8 cellular contexts compared by ENCODE assay signal in genomic region chr4:139453041-139453370, GRCh38. TPM values are rescaled to one million over a fixed set of nuclear protein-coding genes. Genes with fewer than 3 reads are reported as not detected.
DNase-seq lines count a peak whose midpoint lies in the region; ATAC-seq and TF ChIP-seq lines count a peak whose summit lies in the region.

No MANE protein-coding gene starts in this region.

- intact Hi-C loops in Caco-2 (cut with micrococcal nuclease; ENCODE audit: unreplicated experiment) (loop anchor here (1.0 to 5.0 kb wide), 7 partner anchors 44 to 436 kb away; partner anchors contain the start of genes NAA15, NDUFC1 and NOCT), left cardiac atrium (cut with DNase I) (no loop called here)
- intact Hi-C loops in activated T-helper 1 cell treated with anti-CD3 and anti-CD28 coated beads, Interleukin-12 subunit alpha, Interleukin-12 subunit beta, Interleukin-2, Interleukin-4 antibody, amounts not matched to agents 30 ng/mL and 10 ng/mL and 1 ng/mL, durations not matched to agents 14 hours and 24 hours and 36 hours (cut with micrococcal nuclease), result loop anchor here (1.0 to 5.0 kb wide), 10 partner anchors 37 to 1069 kb away; partner anchors contain the start of gene ELMOD2

- no peaks in the 10 kb centered on the region for H3K27me3 Mint-ChIP-seq in Caco-2 (ENCODE audit: insufficient read depth, unreplicated experiment)
- no peaks in the 10 kb centered on the region for H3K27me3 Mint-ChIP-seq in activated T-helper 1 cell treated with anti-CD3 and anti-CD28 coated beads, Interleukin-12 subunit alpha, Interleukin-12 subunit beta, Interleukin-2, Interleukin-4 antibody, amounts not matched to agents 30 ng/mL and 10 ng/mL and 1 ng/mL, durations not matched to agents 14 hours and 24 hours and 36 hours (ENCODE audit: insufficient read depth)

- H3K4me3 Mint-ChIP-seq in Caco-2 (ENCODE audit: unreplicated experiment), result peak overlapping the region; percentile 93
- H3K4me3 Mint-ChIP-seq in activated T-helper 1 cell treated with anti-CD3 and anti-CD28 coated beads, Interleukin-12 subunit alpha, Interleukin-12 subunit beta, Interleukin-2, Interleukin-4 antibody, amounts not matched to agents 30 ng/mL and 10 ng/mL and 1 ng/mL, durations not matched to agents 14 hours and 24 hours and 36 hours, result peak overlapping the region; percentile 94

- 0 out of 2 replicates have a peak, but pooled peaks cover 3% of the 10 kb centered on the region for H3K9me3 ChIP-seq in Caco-2

- POLR2A ChIA-PET in Caco-2 (lab: Charles Lee), result interaction anchor here (0.5 to 1.3 kb wide), 3 partner anchors 24 to 275 kb away, joined by 3 read pairs; no protein-coding TSS in a partner anchor

- H3K9me3 Mint-ChIP-seq in Caco-2 (ENCODE audit: unreplicated experiment), result peaks cover 9% of the 10 kb centered on the region
- no peaks in the 10 kb centered on the region for H3K9me3 Mint-ChIP-seq in activated T-helper 1 cell treated with anti-CD3 and anti-CD28 coated beads, Interleukin-12 subunit alpha, Interleukin-12 subunit beta, Interleukin-2, Interleukin-4 antibody, amounts not matched to agents 30 ng/mL and 10 ng/mL and 1 ng/mL, durations not matched to agents 14 hours and 24 hours and 36 hours

- peak; percentile 79 to 80 for DNase-seq in Caco-2
- DNase-seq in NCI-H82 treated with DMSO at 0.1 percent for 48 hours (lab: John Stamatoyannopoulos, UW; ENCODE audit: unreplicated experiment), result peak; percentile 48
- no peak for DNase-seq in activated T-helper 1 cell treated with anti-CD3 and anti-CD28 coated beads, Interleukin-12 subunit alpha, Interleukin-12 subunit beta, Interleukin-2, Interleukin-4 antibody, amounts not matched to agents 30 ng/mL and 10 ng/mL and 1 ng/mL, durations not matched to agents 14 hours and 24 hours and 36 hours (ENCODE audit: low spot score)
- no peak for DNase-seq in left cardiac atrium
- peak; percentile 59 for DNase-seq in retinal pigment epithelial cell (ENCODE audit: low read depth)
- no peak for DNase-seq in NCI-H226

- BruUV-seq in Caco-2 (replicated peaks; lab: Mats Ljungman, UMichigan), result no TSS peak

- CTCF ChIA-PET in Caco-2 (lab: Charles Lee), result interaction anchor here (0.8 to 1.5 kb wide), 2 partner anchors 45 to 57 kb away, joined by 3 to 4 read pairs; no protein-coding TSS in a partner anchor

- no peaks in the 10 kb centered on the region for H3K36me3 ChIP-seq in Caco-2 (ENCODE audit: control insufficient read depth, insufficient read depth, low read length)

- H3K27ac Mint-ChIP-seq in Caco-2 (ENCODE audit: unreplicated experiment), result peak overlapping the region; percentile 98
- peak overlapping the region; percentile 99 for H3K27ac Mint-ChIP-seq in activated T-helper 1 cell treated with anti-CD3 and anti-CD28 coated beads, Interleukin-12 subunit alpha, Interleukin-12 subunit beta, Interleukin-2, Interleukin-4 antibody, amounts not matched to agents 30 ng/mL and 10 ng/mL and 1 ng/mL, durations not matched to agents 14 hours and 24 hours and 36 hours

- H3K36me3 Mint-ChIP-seq in Caco-2 (ENCODE audit: insufficient read depth, unreplicated experiment), result peaks cover 27% of the 10 kb centered on the region
- peaks cover 3% of the 10 kb centered on the region for H3K36me3 Mint-ChIP-seq in activated T-helper 1 cell treated with anti-CD3 and anti-CD28 coated beads, Interleukin-12 subunit alpha, Interleukin-12 subunit beta, Interleukin-2, Interleukin-4 antibody, amounts not matched to agents 30 ng/mL and 10 ng/mL and 1 ng/mL, durations not matched to agents 14 hours and 24 hours and 36 hours (ENCODE audit: low read depth)

- peaks cover 32% of the 10 kb centered on the region for H3K4me1 ChIP-seq in Caco-2

- H3K4me1 Mint-ChIP-seq in Caco-2 (ENCODE audit: low read depth, unreplicated experiment), result peaks cover 35% of the 10 kb centered on the region
- H3K4me1 Mint-ChIP-seq in activated T-helper 1 cell treated with anti-CD3 and anti-CD28 coated beads, Interleukin-12 subunit alpha, Interleukin-12 subunit beta, Interleukin-2, Interleukin-4 antibody, amounts not matched to agents 30 ng/mL and 10 ng/mL and 1 ng/mL, durations not matched to agents 14 hours and 24 hours and 36 hours (ENCODE audit: low read depth), result peaks cover 53% of the 10 kb centered on the region

- H3K4me3 ChIP-seq in Caco-2 (ENCODE audit: low read depth, low read length) (peak overlapping the region; percentile 92), retinal pigment epithelial cell (ENCODE audit: low read length) (peak overlapping the region; percentile 82)

- peak; percentile 35 for ATAC-seq in GM19324 (IDR thresholded peaks at IDR 0.05; ENCODE audit: low FRiP score, unreplicated experiment)
- ATAC-seq in HG03378 (IDR thresholded peaks at IDR 0.05; ENCODE audit: unreplicated experiment), result peak; percentile 66
- peak; percentile 7 to 12 for ATAC-seq in left cardiac atrium

- TF ChIP-seq CTCF in Caco-2 (IDR thresholded peaks at IDR 0.05; ENCODE audit: insufficient read depth in 1 of 2, low read depth in 1 of 2, low read length in 1 of 2, severe bottlenecking in 1 of 2, unreplicated experiment in 1 of 2), result peak; percentile 42 to 46
- peak; percentile 48 for TF ChIP-seq CTCF in retinal pigment epithelial cell (conservative IDR thresholded peaks at IDR 0.05; ENCODE audit: low read depth, low read length)

- H3K27me3 ChIP-seq in Caco-2 (replicated peaks; ENCODE audit: control insufficient read depth, insufficient read depth, low read length), result no peaks in the 10 kb centered on the region

RNA-seq across cellular contexts. Expression of gene RAB33B, which starts 0.9 kb away (rescaled TPM):
- total RNA-seq in Caco-2 (2022), result 8.8 and 10.1 TPM in 2 replicates
- 4.8 and 5.2 TPM in 2 replicates for total RNA-seq in activated T-helper 1 cell treated with anti-CD3 and anti-CD28 coated beads, Interleukin-12 subunit alpha, Interleukin-12 subunit beta, Interleukin-2, Interleukin-4 antibody, amounts not matched to agents 30 ng/mL and 10 ng/mL and 1 ng/mL, durations not matched to agents 14 hours and 24 hours and 36 hours
- total RNA-seq in left cardiac atrium, result 1 to 10 TPM; 6.3 to 6.6 TPM

Comparison
In these comparisons a context has a peak if more than half of its experiments do, and no peak if none do; other contexts are left out.
1. DNase-seq: peak in Caco-2 (2 of 2), NCI-H82 treated with DMSO at 0.1 percent for 48 hours (single experiment) and retinal pigment epithelial cell (single experiment); none in activated T-helper 1 cell treated with anti-CD3 and anti-CD28 coated beads, Interleukin-12 subunit alpha, Interleukin-12 subunit beta, Interleukin-2, Interleukin-4 antibody, amounts not matched to agents 30 ng/mL and 10 ng/mL and 1 ng/mL, durations not matched to agents 14 hours and 24 hours and 36 hours (single experiment), left cardiac atrium (single experiment) and NCI-H226 (single experiment).
2. ATAC-seq: peak in every context shown above with its lines; median percentile 66 in HG03378; 35 in GM19324; 10 in left cardiac atrium.
3. intact Hi-C loops: an anchor here in Caco-2 (1.0 to 5.0 kb wide) and activated T-helper 1 cell treated with anti-CD3 and anti-CD28 coated beads, Interleukin-12 subunit alpha, Interleukin-12 subunit beta, Interleukin-2, Interleukin-4 antibody, amounts not matched to agents 30 ng/mL and 10 ng/mL and 1 ng/mL, durations not matched to agents 14 hours and 24 hours and 36 hours (1.0 to 5.0 kb wide); none called in left cardiac atrium.